ENCODE assay signal across 8 cellular contexts in the genomic region with DNA sequence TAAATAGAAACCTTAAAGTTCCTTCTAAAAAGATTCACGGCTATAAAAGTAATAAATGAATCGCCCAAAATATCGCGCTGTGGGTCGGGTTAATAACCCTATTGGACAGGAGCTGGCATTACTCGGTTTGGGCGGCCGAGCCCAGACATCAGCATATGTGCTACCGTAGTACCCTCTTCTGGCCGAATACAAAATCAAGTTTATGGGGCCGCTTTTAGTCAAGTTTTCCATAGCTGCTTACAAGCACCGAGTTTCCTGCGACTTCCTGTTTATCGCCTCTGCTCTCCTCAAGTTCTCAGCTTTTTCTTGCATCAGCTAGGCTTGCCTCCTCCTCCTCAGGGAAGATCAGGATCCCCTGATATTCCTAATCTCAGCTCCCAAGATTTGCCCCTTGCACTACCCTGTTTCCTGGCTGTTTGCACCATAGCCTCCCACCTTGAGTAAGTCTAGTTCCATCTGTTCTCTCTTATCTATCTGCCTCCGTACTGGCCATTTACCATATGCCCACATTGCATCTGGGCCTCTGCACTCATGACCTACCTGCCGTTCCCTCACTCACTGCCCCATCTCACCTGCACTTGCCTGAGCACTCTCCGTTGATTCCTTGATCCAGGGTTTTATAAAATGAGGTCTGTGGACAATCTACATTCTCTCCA. TPM values are rescaled to one million over a fixed set of nuclear protein-coding genes. Genes with fewer than 3 reads are reported as not detected.
DNase-seq lines count a peak whose midpoint lies in the region; ATAC-seq and TF ChIP-seq lines count a peak whose summit lies in the region.

No MANE protein-coding gene starts in this region.

- no peaks in the 10 kb centered on the region for H3K36me3 ChIP-seq in DOHH2 (ENCODE audit: control insufficient read depth, low read length)

- H3K27ac ChIP-seq in DOHH2 (ENCODE audit: low read depth, low read length): no peak overlapping the region

- peak overlapping the region; percentile 55 for H3K4me3 ChIP-seq in DOHH2 (ENCODE audit: low read length)

- no peaks in the 10 kb centered on the region for H3K27me3 ChIP-seq in DOHH2 (ENCODE audit: control insufficient read depth, low read length)

- H3K79me2 ChIP-seq in DOHH2 (ENCODE audit: control insufficient read depth, low read length): no peaks in the 10 kb centered on the region

- H3K4me3 Mint-ChIP-seq in T-cell: peak overlapping the region; percentile 51 to 69 (median 61)

- H3K9me2 ChIP-seq in DOHH2 (replicated peaks; ENCODE audit: control insufficient read depth, low read length): no peaks in the 10 kb centered on the region

- ATAC-seq in GM21381 (IDR thresholded peaks at IDR 0.05; ENCODE audit: unreplicated experiment) (peak; percentile 80), HG03520 (IDR thresholded peaks at IDR 0.05; ENCODE audit: unreplicated experiment) (peak; percentile 82), T-cell (replicated peaks in 1 of 4) (peak; percentile 63 to 85 (median 79))

- CTCF ChIA-PET in T-cell (lab: Charles Lee): interaction anchor here (0.6 to 0.7 kb wide), 2 partner anchors 13 to 15 kb away, joined by 3 to 4 read pairs; no protein-coding TSS in a partner anchor

- TF ChIP-seq CTCF in DOHH2 (IDR thresholded peaks at IDR 0.05; ENCODE audit: low read depth, low read length, poor library complexity, severe bottlenecking): peak; percentile 51

- H3K4me1 Mint-ChIP-seq in T-cell: peaks cover 13 to 22% (median 17%) of the 10 kb centered on the region in 3 donors

- H3K9me3 Mint-ChIP-seq in T-cell: no peaks in the 10 kb centered on the region

- peaks cover 8% of the 10 kb centered on the region for H3K36me3 Mint-ChIP-seq in T-cell

- H3K27ac Mint-ChIP-seq in T-cell: peak overlapping the region; percentile 62 to 79

- DNase-seq in T-cell (peak in 26 of 34 experiments; percentile 5 to 38 (median 21)), cerebellar cortex (ENCODE audit: low spot score) (peak; percentile 22), glomerular visceral epithelial cell (ENCODE audit: extremely low spot score) (no peak), NCI-H774 (lab: John Stamatoyannopoulos, UW) (no peak)
- DNase-seq in stimulated activated CD4-positive, alpha-beta T cell treated with anti-CD3 and anti-CD28 coated beads, Interleukin-1b, Interleukin-23, amount 100 ng/mL, for 48 hours: peak; percentile 58

- H4K20me1 ChIP-seq in DOHH2 (ENCODE audit: control insufficient read depth, insufficient read depth, low read depth, low read length): no peaks in the 10 kb centered on the region

- no peaks in the 10 kb centered on the region for H3K9me3 ChIP-seq in DOHH2 (ENCODE audit: control insufficient read depth, insufficient read depth, low read length)

- no peaks in the 10 kb centered on the region for H3K27me3 Mint-ChIP-seq in T-cell

- H3K4me1 ChIP-seq in DOHH2 (ENCODE audit: control insufficient read depth, low read length): peaks cover 19% of the 10 kb centered on the region

- peak overlapping the region; percentile 68 for H3K4me2 ChIP-seq in DOHH2 (ENCODE audit: low read length)

- peaks cover 15% of the 10 kb centered on the region for H3F3A ChIP-seq in DOHH2 (ENCODE audit: control insufficient read depth, insufficient read depth)

- POLR2A ChIA-PET in T-cell (lab: Charles Lee): interaction anchor here (0.6 to 0.7 kb wide), 2 partner anchors 26 to 558 kb away, joined by 3 to 5 read pairs; no protein-coding TSS in a partner anchor

RNA-seq across cellular contexts. Expression of gene SLC35F5, which starts 56.1 kb away (rescaled TPM):
- 10 to 100 TPM; 19.5 to 37.0 (median 23.3) TPM for total RNA-seq in T-cell

Comparison
In these comparisons a context has a peak if more than half of its experiments do, and no peak if none do; other contexts are left out.
1. DNase-seq: peak in T-cell (26 of 34), cerebellar cortex (single experiment) and stimulated activated CD4-positive, alpha-beta T cell treated with anti-CD3 and anti-CD28 coated beads, Interleukin-1b, Interleukin-23, amount 100 ng/mL, for 48 hours (single experiment); none in glomerular visceral epithelial cell (single experiment) and NCI-H774 (single experiment).
2. Peak in every context shown above with its lines, with median percentiles within 50 percentile points of each other: ATAC-seq.